In genomic region chr4:86957214-86957613, GRCh38 we compare ENCODE assay signal across 9 cellular contexts. TPM values are rescaled to one million over a fixed set of nuclear protein-coding genes. Genes with fewer than 3 reads are reported as not detected.
DNase-seq lines count a peak whose midpoint lies in the region; ATAC-seq and TF ChIP-seq lines count a peak whose summit lies in the region.
"Had no signal": no experiment of that assay in that cellular context is flagged by ENCODE, and none has a peak within 500 bp of the region (broad histone marks: within the 10 kb centered on the region; RNA-seq: fewer than 3 reads in every experiment).

No MANE protein-coding gene starts in this region.

- H3K27ac ChIP-seq in lower lobe of right lung (no peak overlapping the region), ascending aorta (peak overlapping the region in 1 of 2 donors; percentile 54)
- H3K27ac ChIP-seq in CD4-positive, alpha-beta T cell (ENCODE audit: low read depth, low read length), result no peak overlapping the region

- H3K4me1 Mint-ChIP-seq in CD4-positive, alpha-beta T cell (ENCODE audit: low read depth), result peaks cover 42% of the 10 kb centered on the region

- TF ChIP-seq CTCF in lower lobe of right lung (IDR thresholded peaks at IDR 0.05), result no peak
- no peak for TF ChIP-seq CTCF in ascending aorta (IDR thresholded peaks at IDR 0.05)
- TF ChIP-seq CTCF in CD4-positive, alpha-beta T cell (IDR thresholded peaks at IDR 0.05), result no peak

- H3K27me3 ChIP-seq in lower lobe of right lung (ENCODE audit: low read depth) (no peaks in the 10 kb centered on the region), ascending aorta (no peaks in the 10 kb centered on the region)
- no peaks in the 10 kb centered on the region for H3K27me3 ChIP-seq in CD4-positive, alpha-beta T cell (ENCODE audit: control insufficient read depth, insufficient read depth, low read length)

- intact Hi-C loops in lower lobe of right lung (cut with DNase I) (no loop called here), ascending aorta (cut with DNase I) (no loop called here)
- intact Hi-C loops in CD4-positive, alpha-beta T cell (cut with DNase I, micrococcal nuclease), result no loop called here

- H3K4me1 ChIP-seq in lower lobe of right lung (peaks cover 50% of the 10 kb centered on the region), ascending aorta (peaks cover 2 to 28% of the 10 kb centered on the region in 2 donors)

- H3K27ac Mint-ChIP-seq in CD4-positive, alpha-beta T cell, result no peak overlapping the region

- H3K36me3 ChIP-seq in lower lobe of right lung (no peaks in the 10 kb centered on the region), ascending aorta (no peaks in the 10 kb centered on the region)

- CTCF ChIA-PET in CD4-positive, alpha-beta T cell (lab: Charles Lee), result interaction anchor here (1.1 to 1.5 kb wide), 2 partner anchors 13 to 35 kb away, joined by 3 to 4 read pairs; no protein-coding TSS in a partner anchor

- DNase-seq in NOMO-1 treated with dmso at 0.1 percent for 144 hours (lab: John Stamatoyannopoulos, UW; ENCODE audit: unreplicated experiment), result peak; percentile 30
- no peak for DNase-seq in lower lobe of right lung
- DNase-seq in ascending aorta (ENCODE audit: low spot score in 2 of 2), result no peak
- no peak for DNase-seq in effector CD4-positive, alpha-beta T cell
- DNase-seq in CD4-positive, alpha-beta T cell, result no peak
- DNase-seq: T-helper 1 cell had no signal

- ATAC-seq in GM18519 (IDR thresholded peaks at IDR 0.05; ENCODE audit: low FRiP score, unreplicated experiment) (peak; percentile 51), HG02610 (IDR thresholded peaks at IDR 0.05; ENCODE audit: unreplicated experiment) (peak; percentile 67), lower lobe of right lung (peak; percentile 39 to 56), HG02970 (IDR thresholded peaks at IDR 0.05; ENCODE audit: low FRiP score, unreplicated experiment) (no peak)
- no peak for ATAC-seq in CD4-positive, alpha-beta T cell (ENCODE audit: poor library complexity)

- H3K9me3 Mint-ChIP-seq in CD4-positive, alpha-beta T cell, result no peaks in the 10 kb centered on the region

- POLR2A ChIA-PET in CD4-positive, alpha-beta T cell (lab: Charles Lee), result no interaction called here

- H3K27me3 Mint-ChIP-seq in CD4-positive, alpha-beta T cell, result no peaks in the 10 kb centered on the region

- peaks cover 60% of the 10 kb centered on the region for H3K36me3 Mint-ChIP-seq in CD4-positive, alpha-beta T cell (ENCODE audit: low read depth)

- no peaks in the 10 kb centered on the region for H3K9me3 ChIP-seq in lower lobe of right lung
- H3K9me3 ChIP-seq in ascending aorta, result no peaks in the 10 kb centered on the region
- no peaks in the 10 kb centered on the region for H3K9me3 ChIP-seq in CD4-positive, alpha-beta T cell (ENCODE audit: control insufficient read depth, low read length)

- H3K4me3 ChIP-seq in lower lobe of right lung, result no peak overlapping the region
- no peak overlapping the region for H3K4me3 ChIP-seq in ascending aorta

- no peak overlapping the region for H3K4me3 Mint-ChIP-seq in CD4-positive, alpha-beta T cell

RNA-seq across cellular contexts. Expression of gene AFF1, which starts 22.4 kb away (rescaled TPM):
- 90.6 TPM for total RNA-seq in lower lobe of right lung
- 112 TPM for total RNA-seq in ascending aorta
- 10 to 100 TPM; 50.3 to 51.2 TPM for total RNA-seq in CD4-positive, alpha-beta T cell

Comparison
In these comparisons a context has a peak if more than half of its experiments do, and no peak if none do; other contexts are left out.
1. ATAC-seq: peak in GM18519 (single experiment), HG02610 (single experiment) and lower lobe of right lung (2 of 2); none in HG02970 (single experiment) and CD4-positive, alpha-beta T cell (single experiment).